ENCODE assay signal across 16 cellular contexts in the genomic region with DNA sequence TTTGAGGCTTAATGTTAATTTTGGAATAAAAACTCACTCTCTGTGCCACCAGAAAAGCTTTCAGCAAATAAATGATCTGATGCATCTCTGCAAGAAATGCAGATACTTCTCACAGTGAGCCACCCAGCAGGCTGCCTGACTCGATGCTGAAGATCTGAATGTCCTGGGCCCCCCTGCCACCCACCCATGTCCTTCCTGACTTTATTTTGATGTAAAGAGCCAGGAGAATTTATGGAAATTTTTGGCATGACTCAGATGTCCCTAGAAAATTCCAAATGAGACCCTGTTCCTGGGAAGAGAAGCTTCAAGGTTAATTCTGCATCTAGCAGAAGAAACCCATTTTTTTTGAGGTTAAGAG.
DNase-seq lines count a peak whose midpoint lies in the region; ATAC-seq, FAIRE-seq and TF ChIP-seq lines count a peak whose summit lies in the region.
"Had no signal": no experiment of that assay in that cellular context is flagged by ENCODE, and none has a peak within 500 bp of the region (broad histone marks: within the 10 kb centered on the region; RNA-seq: fewer than 3 reads in every experiment).

No MANE protein-coding gene starts in this region.

- no peak overlapping the region for H3K4me3 Mint-ChIP-seq in stimulated activated naive CD8-positive, alpha-beta T cell treated with anti-CD3 and anti-CD28 coated beads, Interleukin-15, Interleukin-2, amounts not matched to agents 100 ng/mL and 50 ng/mL, for 24 hours
- no peak overlapping the region for H3K4me3 Mint-ChIP-seq in endodermal cell
- H3K4me3 Mint-ChIP-seq: CD8-positive, alpha-beta T cell had no signal

- no peak for ATAC-seq in stimulated activated naive CD8-positive, alpha-beta T cell treated with anti-CD3 and anti-CD28 coated beads, Interleukin-15, Interleukin-2, amounts not matched to agents 100 U/mL and 50 U/mL, for 24 hours
- ATAC-seq in gastrocnemius medialis, result no peak

- 83% methylated on average over 1 of the region's 1 CpG; no CpG with 5 or more reads in 1 of the 2 experiments for WGBS in endodermal cell (ENCODE audit: insufficient coverage in 1 of 2, insufficient read length in 1 of 2), 2 experiments

- peak overlapping the region; percentile 65 for H3K27ac ChIP-seq in VCaP
- no peak overlapping the region for H3K27ac ChIP-seq in endodermal cell (ENCODE audit: low read depth, low read length)
- no peak overlapping the region for H3K27ac ChIP-seq in gastrocnemius medialis
- H3K27ac ChIP-seq: brain microvascular endothelial cell, PC-9, transverse colon had no signal

- in situ Hi-C loops in gastrocnemius medialis (cut with MboI; ENCODE audit: low sequenced_read_pairs in 4 of 4), result loop anchor here in 2 of 4 donors (5.0 kb wide), 1 partner anchor 158 kb away; no protein-coding TSS in a partner anchor

- TF ChIP-seq POLR2A in gastrocnemius medialis (IDR thresholded peaks at IDR 0.05), result no peak
- TF ChIP-seq POLR2A in GM12892 (IDR thresholded peaks at IDR 0.05; ENCODE audit: low read depth, low read length), result no peak

- no peaks in the 10 kb centered on the region for H3K27me3 ChIP-seq in endodermal cell (ENCODE audit: control insufficient read depth, insufficient read depth, low read length, poor library complexity, severe bottlenecking)
- H3K27me3 ChIP-seq in gastrocnemius medialis, result no peaks in the 10 kb centered on the region
- H3K27me3 ChIP-seq: brain microvascular endothelial cell, transverse colon had no signal

- no peak for FAIRE-seq in GM12892 (lab: Jason Lieb, UNC)
- FAIRE-seq: frontal cortex, H54 had no signal

- H3K4me1 Mint-ChIP-seq in stimulated activated naive CD8-positive, alpha-beta T cell treated with anti-CD3 and anti-CD28 coated beads, Interleukin-15, Interleukin-2, amounts not matched to agents 100 ng/mL and 50 ng/mL, for 24 hours (ENCODE audit: low read depth), result peaks cover 64% of the 10 kb centered on the region
- peaks cover 15% of the 10 kb centered on the region for H3K4me1 Mint-ChIP-seq in endodermal cell

- DNase-seq in stimulated activated naive CD8-positive, alpha-beta T cell treated with anti-CD3 and anti-CD28 coated beads, Interleukin-15, Interleukin-2, amounts not matched to agents 100 U/mL and 50 U/mL, for 24 hours, result no peak
- peak; percentile 62 for DNase-seq in endodermal cell
- no peak for DNase-seq in gastrocnemius medialis
- DNase-seq in GM12892 (ENCODE audit: insufficient read length), result no peak
- DNase-seq in NCI-H774 (lab: John Stamatoyannopoulos, UW), result no peak
- no peak for DNase-seq in DMS 273 (lab: John Stamatoyannopoulos, UW; ENCODE audit: unreplicated experiment)
- DNase-seq: cortex of kidney had no signal

- H3K9me3 ChIP-seq in endodermal cell (ENCODE audit: control insufficient read depth, low read length), result no peaks in the 10 kb centered on the region
- H3K9me3 ChIP-seq in gastrocnemius medialis, result no peaks in the 10 kb centered on the region
- H3K9me3 ChIP-seq: transverse colon had no signal

- intact Hi-C loops in gastrocnemius medialis (cut with DNase I; ENCODE audit: low total_unique reads), result loop anchor here (1.0 to 2.0 kb wide), 3 partner anchors 98 to 196 kb away; no protein-coding TSS in a partner anchor

- no peaks in the 10 kb centered on the region for H3K36me3 Mint-ChIP-seq in stimulated activated naive CD8-positive, alpha-beta T cell treated with anti-CD3 and anti-CD28 coated beads, Interleukin-15, Interleukin-2, amounts not matched to agents 100 ng/mL and 50 ng/mL, for 24 hours (ENCODE audit: low read depth)
- peaks cover 32% of the 10 kb centered on the region for H3K36me3 Mint-ChIP-seq in endodermal cell (ENCODE audit: low read depth)
- H3K36me3 Mint-ChIP-seq: CD8-positive, alpha-beta T cell; stimulated activated memory B cell treated with anti-CD40 and anti-IgM and Interleukin-4, amounts not matched to agents 10 μg/mL and 1 μg/mL and 100 μg/mL, for 72 hours had no signal

- H3K4me3 ChIP-seq in endodermal cell (ENCODE audit: low read length), result no peak overlapping the region
- peak overlapping the region in 1 of 4 donors; percentile 25 for H3K4me3 ChIP-seq in gastrocnemius medialis
- H3K4me3 ChIP-seq: PC-9 had no signal

- no peaks in the 10 kb centered on the region for H3K9me3 Mint-ChIP-seq in stimulated activated naive CD8-positive, alpha-beta T cell treated with anti-CD3 and anti-CD28 coated beads, Interleukin-15, Interleukin-2, amounts not matched to agents 100 ng/mL and 50 ng/mL, for 24 hours
- no peaks in the 10 kb centered on the region for H3K9me3 Mint-ChIP-seq in endodermal cell
- H3K9me3 Mint-ChIP-seq: CD8-positive, alpha-beta T cell; stimulated activated memory B cell treated with anti-CD40 and anti-IgM and Interleukin-4, amounts not matched to agents 10 μg/mL and 1 μg/mL and 100 μg/mL, for 72 hours had no signal

- no peak overlapping the region for H3K9ac ChIP-seq in endodermal cell (ENCODE audit: extremely low read depth, low read length, poor library complexity, severe bottlenecking)

- no peaks in the 10 kb centered on the region for H3K36me3 ChIP-seq in endodermal cell (ENCODE audit: control insufficient read depth, insufficient read depth, low read length)
- H3K36me3 ChIP-seq in gastrocnemius medialis, result no peaks in the 10 kb centered on the region
- H3K36me3 ChIP-seq: brain microvascular endothelial cell, transverse colon had no signal

- H3K4me1 ChIP-seq in endodermal cell (ENCODE audit: control insufficient read depth, insufficient read depth, low read length), result no peaks in the 10 kb centered on the region
- peaks cover 4 to 6% of the 10 kb centered on the region in 2 donors for H3K4me1 ChIP-seq in gastrocnemius medialis

- no peaks in the 10 kb centered on the region for H3K27me3 Mint-ChIP-seq in stimulated activated naive CD8-positive, alpha-beta T cell treated with anti-CD3 and anti-CD28 coated beads, Interleukin-15, Interleukin-2, amounts not matched to agents 100 ng/mL and 50 ng/mL, for 24 hours
- H3K27me3 Mint-ChIP-seq in endodermal cell (ENCODE audit: insufficient read depth), result no peaks in the 10 kb centered on the region

- H3K27ac Mint-ChIP-seq in stimulated activated naive CD8-positive, alpha-beta T cell treated with anti-CD3 and anti-CD28 coated beads, Interleukin-15, Interleukin-2, amounts not matched to agents 100 ng/mL and 50 ng/mL, for 24 hours, result peak overlapping the region; percentile 87
- H3K27ac Mint-ChIP-seq in endodermal cell, result peak overlapping the region; percentile 28
- H3K27ac Mint-ChIP-seq: CD8-positive, alpha-beta T cell; stimulated activated memory B cell treated with anti-CD40 and anti-IgM and Interleukin-4, amounts not matched to agents 10 μg/mL and 1 μg/mL and 100 μg/mL, for 72 hours had no signal

- TF ChIP-seq CTCF in VCaP (conservative IDR thresholded peaks at IDR 0.05), result no peak
- no peak for TF ChIP-seq CTCF in endodermal cell (conservative IDR thresholded peaks at IDR 0.05)
- no peak for TF ChIP-seq CTCF in gastrocnemius medialis (IDR thresholded peaks at IDR 0.05 in 4 of 5, conservative IDR thresholded peaks at IDR 0.05 in 1 of 5)
